Comparison of ENCODE assay signal across 23 cellular contexts in the genomic region with DNA sequence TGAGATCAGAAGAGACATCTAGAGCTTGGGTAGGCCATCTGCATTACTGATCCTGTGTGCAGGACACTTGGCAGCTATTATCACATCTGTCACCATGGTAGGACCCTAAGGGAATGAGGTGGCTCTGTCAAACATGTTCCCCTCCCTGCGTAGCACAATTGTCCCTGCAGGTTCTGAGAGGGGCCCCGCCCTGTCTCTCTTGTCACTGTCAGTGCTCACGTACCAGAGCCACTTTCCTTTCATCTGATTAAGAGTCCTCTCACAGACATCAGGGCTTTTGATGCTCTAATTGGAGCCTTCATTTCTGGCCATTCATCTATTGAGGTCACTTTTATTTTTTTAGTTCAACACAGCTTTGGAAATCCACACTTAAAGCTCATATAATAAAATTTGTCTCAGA. TPM values are rescaled to one million over a fixed set of nuclear protein-coding genes. Genes with fewer than 3 reads are reported as not detected.
"Had no signal": no experiment of that assay in that cellular context is flagged by ENCODE, and none has a peak within 500 bp of the region (broad histone marks: within the 10 kb centered on the region; RNA-seq: fewer than 3 reads in every experiment).

No MANE protein-coding gene starts in this region.

- H3K4me3 ChIP-seq: colonic mucosa, esophagus muscularis mucosa, heart right ventricle, left lung, lower lobe of right lung, mucosa of descending colon had no signal

- H3K4me1 ChIP-seq: colonic mucosa, esophagus muscularis mucosa, foreskin keratinocyte, heart right ventricle, left lung, lower lobe of right lung had no signal

- H3K27ac ChIP-seq: colonic mucosa, epithelial cell of prostate, esophagus muscularis mucosa, foreskin keratinocyte, heart right ventricle, left lung, lower lobe of right lung had no signal

- H3K27me3 ChIP-seq: colonic mucosa, esophagus muscularis mucosa, heart right ventricle, left lung had no signal

- H3K36me3 ChIP-seq: colonic mucosa, esophagus muscularis mucosa, heart right ventricle, left lung, lower lobe of right lung had no signal

- DNase-seq: colonic mucosa; cortex of kidney; effector CD8-positive, alpha-beta T cell; effector memory CD8-positive, alpha-beta T cell; endodermal cell; erythroblast; foreskin keratinocyte; glutamatergic neuron; head of caudate nucleus; heart right ventricle; hippocampal formation; left cardiac atrium; left lung; left ventricle myocardium superior; lower lobe of right lung; mesenchymal stem cell; mucosa of descending colon; naive B cell; naive thymus-derived CD8-positive, alpha-beta T cell had no signal

- ATAC-seq: effector memory CD8-positive, alpha-beta T cell; foreskin keratinocyte; heart right ventricle; left cardiac atrium; left lung; left ventricle myocardium superior; lower lobe of right lung; mucosa of descending colon; naive thymus-derived CD8-positive, alpha-beta T cell had no signal

- H3K27me3 Mint-ChIP-seq: dendritic cell treated with granulocyte-macrophage colony-stimulating factor and Interleukin-4, amounts not matched to agents 40 ng/mL and 50 ng/mL, for 4 days; effector memory CD8-positive, alpha-beta T cell; naive B cell had no signal

- H3K9me3 Mint-ChIP-seq: dendritic cell treated with granulocyte-macrophage colony-stimulating factor and Interleukin-4, amounts not matched to agents 40 ng/mL and 50 ng/mL, for 4 days; effector memory CD8-positive, alpha-beta T cell; mesothelial cell of epicardium; naive B cell; naive thymus-derived CD8-positive, alpha-beta T cell had no signal

- H3K36me3 Mint-ChIP-seq: mesothelial cell of epicardium, naive B cell had no signal

- H3K4me3 Mint-ChIP-seq: dendritic cell treated with granulocyte-macrophage colony-stimulating factor and Interleukin-4, amounts not matched to agents 40 ng/mL and 50 ng/mL, for 4 days; effector memory CD8-positive, alpha-beta T cell; endodermal cell; mesothelial cell of epicardium; naive B cell; naive thymus-derived CD8-positive, alpha-beta T cell had no signal

- H3K9me3 ChIP-seq: colonic mucosa, esophagus muscularis mucosa, heart right ventricle, left lung, lower lobe of right lung, mucosa of descending colon had no signal

RNA-seq across cellular contexts. Expression of gene NEB, which starts 38.5 kb away (rescaled TPM):
- polyA plus RNA-seq: foreskin keratinocyte had no signal
